Comparison of ENCODE assay signal across 7 cellular contexts in genomic region chr2:67702284-67702683, GRCh38.
"Had no signal": no experiment of that assay in that cellular context is flagged by ENCODE, and none has a peak within 500 bp of the region (broad histone marks: within the 10 kb centered on the region; RNA-seq: fewer than 3 reads in every experiment).

No MANE protein-coding gene starts in this region.

- H2AFZ ChIP-seq: GM23248 had no signal

- H3K9ac ChIP-seq: GM23248 had no signal

- DNase-seq: GM23248, GOT3, H7, HCEC 1CT, IMR-90, KG1 had no signal

- H3K4me3 ChIP-seq: GM23248, K562 had no signal

- H3K27ac ChIP-seq: GM23248 had no signal
